1 cellular context compared by ENCODE assay signal in the genomic region with DNA sequence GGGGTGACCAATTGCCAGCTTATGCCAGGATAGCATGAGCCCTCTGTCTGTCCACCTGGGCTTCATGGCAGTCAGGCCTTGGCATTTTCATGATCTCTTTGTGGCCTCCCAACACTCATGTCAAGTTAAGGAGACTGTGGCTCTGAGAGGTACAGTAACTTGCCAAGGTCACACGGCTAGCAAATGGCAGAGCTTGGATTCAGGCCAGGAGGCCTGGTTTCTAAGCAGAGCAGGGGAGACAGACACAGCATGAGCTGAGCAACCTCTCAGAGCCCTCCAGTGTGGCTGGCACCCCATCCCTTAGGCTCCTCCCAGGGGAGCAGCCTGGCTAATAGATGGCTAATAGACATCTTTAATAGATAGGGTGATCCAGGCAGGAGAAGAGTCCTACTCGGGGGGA.
TF ChIP-seq lines count a peak whose summit lies in the region.

No MANE protein-coding gene starts in this region.

TF ChIP-seq in H1, 55 proteins besides CTCF, POLR2A, EP300 and RAD21 (continued from another document):
- TF ChIP-seq, protein P1, sequence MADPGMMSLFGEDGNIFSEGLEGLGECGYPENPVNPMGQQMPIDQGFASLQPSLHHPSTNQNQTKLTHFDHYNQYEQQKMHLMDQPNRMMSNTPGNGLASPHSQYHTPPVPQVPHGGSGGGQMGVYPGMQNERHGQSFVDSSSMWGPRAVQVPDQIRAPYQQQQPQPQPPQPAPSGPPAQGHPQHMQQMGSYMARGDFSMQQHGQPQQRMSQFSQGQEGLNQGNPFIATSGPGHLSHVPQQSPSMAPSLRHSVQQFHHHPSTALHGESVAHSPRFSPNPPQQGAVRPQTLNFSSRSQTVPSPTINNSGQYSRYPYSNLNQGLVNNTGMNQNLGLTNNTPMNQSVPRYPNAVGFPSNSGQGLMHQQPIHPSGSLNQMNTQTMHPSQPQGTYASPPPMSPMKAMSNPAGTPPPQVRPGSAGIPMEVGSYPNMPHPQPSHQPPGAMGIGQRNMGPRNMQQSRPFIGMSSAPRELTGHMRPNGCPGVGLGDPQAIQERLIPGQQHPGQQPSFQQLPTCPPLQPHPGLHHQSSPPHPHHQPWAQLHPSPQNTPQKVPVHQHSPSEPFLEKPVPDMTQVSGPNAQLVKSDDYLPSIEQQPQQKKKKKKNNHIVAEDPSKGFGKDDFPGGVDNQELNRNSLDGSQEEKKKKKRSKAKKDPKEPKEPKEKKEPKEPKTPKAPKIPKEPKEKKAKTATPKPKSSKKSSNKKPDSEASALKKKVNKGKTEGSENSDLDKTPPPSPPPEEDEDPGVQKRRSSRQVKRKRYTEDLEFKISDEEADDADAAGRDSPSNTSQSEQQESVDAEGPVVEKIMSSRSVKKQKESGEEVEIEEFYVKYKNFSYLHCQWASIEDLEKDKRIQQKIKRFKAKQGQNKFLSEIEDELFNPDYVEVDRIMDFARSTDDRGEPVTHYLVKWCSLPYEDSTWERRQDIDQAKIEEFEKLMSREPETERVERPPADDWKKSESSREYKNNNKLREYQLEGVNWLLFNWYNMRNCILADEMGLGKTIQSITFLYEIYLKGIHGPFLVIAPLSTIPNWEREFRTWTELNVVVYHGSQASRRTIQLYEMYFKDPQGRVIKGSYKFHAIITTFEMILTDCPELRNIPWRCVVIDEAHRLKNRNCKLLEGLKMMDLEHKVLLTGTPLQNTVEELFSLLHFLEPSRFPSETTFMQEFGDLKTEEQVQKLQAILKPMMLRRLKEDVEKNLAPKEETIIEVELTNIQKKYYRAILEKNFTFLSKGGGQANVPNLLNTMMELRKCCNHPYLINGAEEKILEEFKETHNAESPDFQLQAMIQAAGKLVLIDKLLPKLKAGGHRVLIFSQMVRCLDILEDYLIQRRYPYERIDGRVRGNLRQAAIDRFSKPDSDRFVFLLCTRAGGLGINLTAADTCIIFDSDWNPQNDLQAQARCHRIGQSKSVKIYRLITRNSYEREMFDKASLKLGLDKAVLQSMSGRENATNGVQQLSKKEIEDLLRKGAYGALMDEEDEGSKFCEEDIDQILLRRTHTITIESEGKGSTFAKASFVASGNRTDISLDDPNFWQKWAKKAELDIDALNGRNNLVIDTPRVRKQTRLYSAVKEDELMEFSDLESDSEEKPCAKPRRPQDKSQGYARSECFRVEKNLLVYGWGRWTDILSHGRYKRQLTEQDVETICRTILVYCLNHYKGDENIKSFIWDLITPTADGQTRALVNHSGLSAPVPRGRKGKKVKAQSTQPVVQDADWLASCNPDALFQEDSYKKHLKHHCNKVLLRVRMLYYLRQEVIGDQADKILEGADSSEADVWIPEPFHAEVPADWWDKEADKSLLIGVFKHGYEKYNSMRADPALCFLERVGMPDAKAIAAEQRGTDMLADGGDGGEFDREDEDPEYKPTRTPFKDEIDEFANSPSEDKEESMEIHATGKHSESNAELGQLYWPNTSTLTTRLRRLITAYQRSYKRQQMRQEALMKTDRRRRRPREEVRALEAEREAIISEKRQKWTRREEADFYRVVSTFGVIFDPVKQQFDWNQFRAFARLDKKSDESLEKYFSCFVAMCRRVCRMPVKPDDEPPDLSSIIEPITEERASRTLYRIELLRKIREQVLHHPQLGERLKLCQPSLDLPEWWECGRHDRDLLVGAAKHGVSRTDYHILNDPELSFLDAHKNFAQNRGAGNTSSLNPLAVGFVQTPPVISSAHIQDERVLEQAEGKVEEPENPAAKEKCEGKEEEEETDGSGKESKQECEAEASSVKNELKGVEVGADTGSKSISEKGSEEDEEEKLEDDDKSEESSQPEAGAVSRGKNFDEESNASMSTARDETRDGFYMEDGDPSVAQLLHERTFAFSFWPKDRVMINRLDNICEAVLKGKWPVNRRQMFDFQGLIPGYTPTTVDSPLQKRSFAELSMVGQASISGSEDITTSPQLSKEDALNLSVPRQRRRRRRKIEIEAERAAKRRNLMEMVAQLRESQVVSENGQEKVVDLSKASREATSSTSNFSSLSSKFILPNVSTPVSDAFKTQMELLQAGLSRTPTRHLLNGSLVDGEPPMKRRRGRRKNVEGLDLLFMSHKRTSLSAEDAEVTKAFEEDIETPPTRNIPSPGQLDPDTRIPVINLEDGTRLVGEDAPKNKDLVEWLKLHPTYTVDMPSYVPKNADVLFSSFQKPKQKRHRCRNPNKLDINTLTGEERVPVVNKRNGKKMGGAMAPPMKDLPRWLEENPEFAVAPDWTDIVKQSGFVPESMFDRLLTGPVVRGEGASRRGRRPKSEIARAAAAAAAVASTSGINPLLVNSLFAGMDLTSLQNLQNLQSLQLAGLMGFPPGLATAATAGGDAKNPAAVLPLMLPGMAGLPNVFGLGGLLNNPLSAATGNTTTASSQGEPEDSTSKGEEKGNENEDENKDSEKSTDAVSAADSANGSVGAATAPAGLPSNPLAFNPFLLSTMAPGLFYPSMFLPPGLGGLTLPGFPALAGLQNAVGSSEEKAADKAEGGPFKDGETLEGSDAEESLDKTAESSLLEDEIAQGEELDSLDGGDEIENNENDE (IDR thresholded peaks at IDR 0.05; ENCODE audit: insufficient replicate concordance, low read length) = no peak
- no peak for TF ChIP-seq BRCA1 (IDR thresholded peaks at IDR 0.05; ENCODE audit: low read depth, low read length)
- no peak for TF ChIP-seq BCL11A (IDR thresholded peaks at IDR 0.05; ENCODE audit: low read depth in 2 of 2, low read length in 2 of 2)
- TF ChIP-seq RBBP5 (IDR thresholded peaks at IDR 0.05; ENCODE audit: borderline replicate concordance, low read depth, low read length) = no peak
- no peak for TF ChIP-seq RFX5 (IDR thresholded peaks at IDR 0.05; ENCODE audit: borderline replicate concordance, low read depth, low read length)
- no peak for TF ChIP-seq NRF1 (IDR thresholded peaks at IDR 0.05; ENCODE audit: low read depth, low read length)
- TF ChIP-seq CBX5 (IDR thresholded peaks at IDR 0.05; ENCODE audit: low read depth, low read length) = no peak
- TF ChIP-seq, protein P2, sequence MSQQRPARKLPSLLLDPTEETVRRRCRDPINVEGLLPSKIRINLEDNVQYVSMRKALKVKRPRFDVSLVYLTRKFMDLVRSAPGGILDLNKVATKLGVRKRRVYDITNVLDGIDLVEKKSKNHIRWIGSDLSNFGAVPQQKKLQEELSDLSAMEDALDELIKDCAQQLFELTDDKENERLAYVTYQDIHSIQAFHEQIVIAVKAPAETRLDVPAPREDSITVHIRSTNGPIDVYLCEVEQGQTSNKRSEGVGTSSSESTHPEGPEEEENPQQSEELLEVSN (IDR thresholded peaks at IDR 0.05) = no peak
- no peak for TF ChIP-seq FOSL1 (IDR thresholded peaks at IDR 0.05; ENCODE audit: insufficient read depth, low read depth, low read length)
- TF ChIP-seq POU5F1 (IDR thresholded peaks at IDR 0.05; ENCODE audit: low read depth, low read length) = no peak
- no peak for TF ChIP-seq CBX8 (IDR thresholded peaks at IDR 0.05; ENCODE audit: borderline replicate concordance, low read depth, low read length)
- TF ChIP-seq SP1 (IDR thresholded peaks at IDR 0.05; ENCODE audit: low read depth, low read length) = no peak
- no peak for TF ChIP-seq CREB1 (IDR thresholded peaks at IDR 0.05)
- TF ChIP-seq CHD1 (IDR thresholded peaks at IDR 0.05; ENCODE audit: low read depth, low read length) = no peak
- no peak for TF ChIP-seq GABPA (IDR thresholded peaks at IDR 0.05; ENCODE audit: borderline replicate concordance, insufficient read depth, low read length)
- no peak for TF ChIP-seq TBP (IDR thresholded peaks at IDR 0.05; ENCODE audit: low read depth, low read length)
